Comparison of ENCODE assay signal across 1 cellular context in genomic region chr5:21164425-21164824, GRCh38.
TF ChIP-seq lines count a peak whose summit lies in the region.

No MANE protein-coding gene starts in this region.

TF ChIP-seq in GM23338, 12 proteins besides CTCF, POLR2A, EP300 and RAD21 (continued from another document):
- TF ChIP-seq REST (IDR thresholded peaks at IDR 0.05; ENCODE audit: unreplicated experiment): no peak
- no peak for TF ChIP-seq STAT1 (IDR thresholded peaks at IDR 0.05; ENCODE audit: unreplicated experiment)
- TF ChIP-seq JUNB (IDR thresholded peaks at IDR 0.05; ENCODE audit: unreplicated experiment): no peak
- no peak for TF ChIP-seq POLR2AphosphoS5 (IDR thresholded peaks at IDR 0.05; ENCODE audit: low read depth)
